ENCODE assay signal across 8 cellular contexts in genomic region chr2:188291142-188291616, GRCh38. TPM values are rescaled to one million over a fixed set of nuclear protein-coding genes. Genes with fewer than 3 reads are reported as not detected.
DNase-seq lines count a peak whose midpoint lies in the region; ATAC-seq and TF ChIP-seq lines count a peak whose summit lies in the region.

No MANE protein-coding gene starts in this region.

- H3K4me1 Mint-ChIP-seq in T-cell, result peaks cover 8 to 13% (median 12%) of the 10 kb centered on the region in 3 donors

- peak in 1 of 4 donors; percentile 24 for TF ChIP-seq POLR2A in esophagus squamous epithelium (IDR thresholded peaks at IDR 0.05)

- WGBS in esophagus squamous epithelium, 2 donors, result 3 to 9% methylated on average over 12 of the region's 12 CpGs

- peak overlapping the region; percentile 60 to 84 (median 76) for H3K4me3 ChIP-seq in esophagus squamous epithelium

- ATAC-seq in omental fat pad (ENCODE audit: low FRiP score) (peak; percentile 8), T-cell (replicated peaks in 1 of 4) (no peak), HG03354 (IDR thresholded peaks at IDR 0.05; ENCODE audit: poor library complexity, severe bottlenecking, unreplicated experiment) (no peak), HG03520 (IDR thresholded peaks at IDR 0.05; ENCODE audit: unreplicated experiment) (no peak)

- H3K9me3 Mint-ChIP-seq in T-cell, result peaks cover 0 to under 1% (median 0%) of the 10 kb centered on the region in 3 donors

- DNase-seq in D341Med (ENCODE audit: low spot score) (peak; percentile 8), RKO (ENCODE audit: low spot score) (peak; percentile 61), esophagus squamous epithelium (lab: John Stamatoyannopoulos, UW) (no peak), omental fat pad (ENCODE audit: low spot score) (no peak), T-cell (no peak), T-helper 9 cell (no peak)

- no peaks in the 10 kb centered on the region for H3K36me3 ChIP-seq in esophagus squamous epithelium

- H3K27ac Mint-ChIP-seq in T-cell, result no peak overlapping the region

- peak overlapping the region in 1 of 3 donors; percentile 60 for H3K4me3 Mint-ChIP-seq in T-cell

- H3K27me3 Mint-ChIP-seq in T-cell, result peaks cover 32 to 38% of the 10 kb centered on the region in 2 donors

- intact Hi-C loops in esophagus squamous epithelium (cut with DNase I), result no loop called here

- H3K27me3 ChIP-seq in esophagus squamous epithelium, result peaks cover 0 to 4% (median 0%) of the 10 kb centered on the region in 4 donors

- POLR2A ChIA-PET in T-cell (lab: Charles Lee), result no interaction called here

- CTCF ChIA-PET in T-cell (lab: Charles Lee), result no interaction called here

- no peaks in the 10 kb centered on the region for H3K9me3 ChIP-seq in esophagus squamous epithelium

- H3K27ac ChIP-seq in esophagus squamous epithelium, result peak overlapping the region; percentile 91 to 97 (median 96)

- H3K4me1 ChIP-seq in esophagus squamous epithelium, result peaks cover 0 to 47% (median 3%) of the 10 kb centered on the region in 3 donors

- TF ChIP-seq CTCF in esophagus squamous epithelium (IDR thresholded peaks at IDR 0.05) (no peak), omental fat pad (IDR thresholded peaks at IDR 0.05) (no peak)

- no peaks in the 10 kb centered on the region for H3K36me3 Mint-ChIP-seq in T-cell

RNA-seq across cellular contexts. Expression of gene GULP1, which starts 0.5 kb away (rescaled TPM):
- total RNA-seq in esophagus squamous epithelium, result 10 to 100 TPM; 10.4 to 39.3 (median 24.2) TPM
- 10 to 100 TPM; 14.1 to 31.5 (median 16.5) TPM for total RNA-seq in omental fat pad
- under 1 TPM in 3 of 5 donors, not detected in 2; 0.13 to 0.47 (median 0.13) TPM for total RNA-seq in T-cell

Comparison
In these comparisons a context has a peak if more than half of its experiments do, and no peak if none do; other contexts are left out.
1. DNase-seq: peak in D341Med (single experiment) and RKO (single experiment); none in esophagus squamous epithelium (single experiment), omental fat pad (single experiment), T-cell (0 of 34) and T-helper 9 cell (single experiment).
2. RNA of gene GULP1, which starts 0.5 kb away (total RNA-seq): 10.4 to 39.3 TPM in esophagus squamous epithelium and 14.1 to 31.5 TPM in omental fat pad; 0.13 to 0.47 TPM in T-cell; every median in the first group is over 4 times any median in the second.